ENCODE assay signal across 25 cellular contexts in genomic region chr14:43169722-43170121, GRCh38.
"Had no signal": no experiment of that assay in that cellular context is flagged by ENCODE, and none has a peak within 500 bp of the region (broad histone marks: within the 10 kb centered on the region; RNA-seq: fewer than 3 reads in every experiment).

No MANE protein-coding gene starts in this region.

- DNase-seq: activated CD4-positive, alpha-beta T cell treated with anti-CD3 and anti-CD28 coated beads, Interleukin-2, amount 50 U/mL, for 4 hours; activated CD8-positive, alpha-beta memory T cell treated with anti-CD3 and anti-CD28 coated beads for 24 hours; activated CD8-positive, alpha-beta memory T cell treated with anti-CD3 and anti-CD28 coated beads, Interleukin-2, amount 50 U/mL, for 4 hours; activated naive CD4-positive, alpha-beta T cell; activated T-cell treated with anti-CD3 and anti-CD28 coated beads, Interleukin-2, amount 50 U/mL, for 24 hours; adrenal gland; central memory CD4-positive, alpha-beta T cell; dorsolateral prefrontal cortex; effector memory CD8-positive, alpha-beta T cell; foreskin melanocyte; hypothalamus; midbrain; natural killer cell; stimulated activated CD4-positive, alpha-beta T cell treated with anti-CD3 and anti-CD28 coated beads, Interleukin-2, amount 100 ng/mL, for 48 hours; stimulated activated CD8-positive, alpha-beta memory T cell treated with anti-CD3 and anti-CD28 coated beads, Interleukin-4, amount 100 ng/mL, for 48 hours; stimulated activated naive B cell treated with anti-CD40 and anti-IgM and Interleukin-4, amounts not matched to agents 10 μg/mL and 1 μg/mL and 100 μg/mL, for 72 hours; trophoblast cell; uterus had no signal

- H3K36me3 ChIP-seq: adrenal gland, uterus had no signal

- H3K27me3 ChIP-seq: adrenal gland, dorsolateral prefrontal cortex, uterus had no signal

- H3K9me3 ChIP-seq: adrenal gland, uterus had no signal

- H3K27ac ChIP-seq: adrenal gland, dorsolateral prefrontal cortex, uterus had no signal

- H3K4me1 ChIP-seq: adrenal gland, uterus had no signal

- ATAC-seq: activated T-helper 17 cell treated with anti-CD3 and anti-CD28 coated beads, Interleukin-2, amount 50 U/mL, for 72 hours; effector memory CD8-positive, alpha-beta T cell; esophagus mucosa; natural killer cell; stimulated activated naive B cell treated with anti-CD40 and anti-IgM and Interleukin-4, amounts not matched to agents 10 μg/mL and 1 μg/mL and 100 μg/mL, for 72 hours; WTC11 had no signal

- H3K4me3 ChIP-seq: adrenal gland, dorsolateral prefrontal cortex, uterus had no signal

- FAIRE-seq: astrocyte, colon, endothelial cell of umbilical vein, islet of Langerhans had no signal
